Comparison of ENCODE assay signal across 1 cellular context in genomic region chr3:180631317-180631716, GRCh38.
TF ChIP-seq lines count a peak whose summit lies in the region.

No MANE protein-coding gene starts in this region.

TF ChIP-seq in GM23338, 12 proteins besides CTCF, POLR2A, EP300 and RAD21 (continued from another document):
- no peak for TF ChIP-seq ZNF462 (CRISPR knock-in tag; IDR thresholded peaks at IDR 0.05)
- TF ChIP-seq STAT1 (IDR thresholded peaks at IDR 0.05; ENCODE audit: unreplicated experiment): no peak
- no peak for TF ChIP-seq REST (IDR thresholded peaks at IDR 0.05; ENCODE audit: unreplicated experiment)
- no peak for TF ChIP-seq CREB1 (CRISPR knock-in tag; IDR thresholded peaks at IDR 0.05; ENCODE audit: low read depth)
- no peak for TF ChIP-seq ETS1 (IDR thresholded peaks at IDR 0.05)
- no peak for TF ChIP-seq ZNF114 (CRISPR knock-in tag; IDR thresholded peaks at IDR 0.05)
- no peak for TF ChIP-seq EZH2 (IDR thresholded peaks at IDR 0.05; ENCODE audit: low read depth, unreplicated experiment)
- no peak for TF ChIP-seq POLR2AphosphoS5 (IDR thresholded peaks at IDR 0.05; ENCODE audit: low read depth)
- TF ChIP-seq JUNB (IDR thresholded peaks at IDR 0.05; ENCODE audit: unreplicated experiment): no peak
- TF ChIP-seq EZH2phosphoT487 (IDR thresholded peaks at IDR 0.05; ENCODE audit: unreplicated experiment): no peak
